ENCODE assay signal across 13 cellular contexts in the genomic region with DNA sequence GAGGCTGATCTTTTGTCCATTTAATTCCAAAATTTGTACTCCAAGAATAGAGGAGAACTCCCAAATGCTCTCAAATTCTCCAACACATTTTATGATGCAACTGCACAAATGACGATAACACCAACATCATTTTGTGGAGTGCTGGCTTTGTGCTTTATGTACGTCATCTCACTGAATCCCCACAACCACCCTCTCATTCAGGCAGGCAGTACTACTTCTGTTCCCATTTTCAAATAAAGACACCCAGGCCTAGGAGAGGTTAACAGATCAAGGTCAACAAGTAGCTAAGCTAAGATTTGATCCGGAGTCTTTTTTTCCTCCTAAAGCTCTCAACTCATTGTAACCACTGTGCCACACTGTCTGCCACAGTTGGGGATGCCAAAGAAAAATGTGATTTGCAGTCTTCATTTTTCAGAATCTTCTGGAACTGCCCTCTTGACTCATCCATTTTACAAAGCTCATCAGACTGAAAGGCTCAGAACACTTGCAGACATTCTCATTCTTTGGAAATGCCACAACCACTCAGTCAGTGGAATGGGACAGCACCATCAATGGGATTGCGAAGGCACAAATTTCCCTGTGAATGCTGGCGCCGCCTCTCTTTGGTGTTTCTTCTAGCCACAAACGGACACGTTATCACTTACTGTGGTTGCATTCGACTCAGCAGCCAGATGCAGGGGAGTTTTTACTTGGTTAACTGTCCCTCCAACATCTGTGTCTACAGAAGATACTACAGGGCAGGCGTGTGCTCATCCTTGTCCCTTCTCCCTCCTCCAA.
DNase-seq lines count a peak whose midpoint lies in the region; ATAC-seq, FAIRE-seq and TF ChIP-seq lines count a peak whose summit lies in the region.
"Had no signal": no experiment of that assay in that cellular context is flagged by ENCODE, and none has a peak within 500 bp of the region (broad histone marks: within the 10 kb centered on the region; RNA-seq: fewer than 3 reads in every experiment).

No MANE protein-coding gene starts in this region.

- H2AK5ac ChIP-seq in H1 (ENCODE audit: low read depth, low read length): no peak overlapping the region

- peaks cover 66% of the 10 kb centered on the region for H3K4me1 Mint-ChIP-seq in activated CD8-positive, alpha-beta memory T cell treated with anti-CD3 and anti-CD28 coated beads, Interleukin-2, amount 10 ng/mL, durations not matched to agents 7 days and 5 days

- no peak overlapping the region for H3K18ac ChIP-seq in H1 (ENCODE audit: extremely low read depth, low read length)

- H3K27ac ChIP-seq in OCI-LY1 (ENCODE audit: low read depth, low read length, poor library complexity, severe bottlenecking) (peak overlapping the region; percentile 72), H1 (ENCODE audit: low read depth, low read length) (no peak overlapping the region), left ventricle myocardium inferior (replicated peaks) (no peak overlapping the region)
- H3K27ac ChIP-seq: gastroesophageal sphincter, lower lobe of right lung had no signal

- H3K36me3 ChIP-seq in OCI-LY1 (ENCODE audit: insufficient read depth, low read length) (peaks cover 63% of the 10 kb centered on the region; the same call in 1 of the 2 replicates), H1 (ENCODE audit: control insufficient read depth in 2 of 4, insufficient read depth in 4 of 4, low read length in 3 of 4) (no peaks in the 10 kb centered on the region), left ventricle myocardium inferior (no peaks in the 10 kb centered on the region)
- H3K36me3 ChIP-seq: gastroesophageal sphincter, lower lobe of right lung had no signal

- H3K27ac Mint-ChIP-seq in activated CD8-positive, alpha-beta memory T cell treated with anti-CD3 and anti-CD28 coated beads, Interleukin-2, amount 10 ng/mL, durations not matched to agents 7 days and 5 days: peak overlapping the region; percentile 78

- H3K23ac ChIP-seq in H1 (ENCODE audit: insufficient read length): no peak overlapping the region

- no peak overlapping the region for H4K8ac ChIP-seq in H1 (ENCODE audit: extremely low read depth, insufficient read depth, low read length)

- H2AFZ ChIP-seq in OCI-LY1 (ENCODE audit: low read length) (no peak overlapping the region), H1 (ENCODE audit: low read length) (no peak overlapping the region)

- FAIRE-seq in H1 (lab: Jason Lieb, UNC): peak; percentile 42
- FAIRE-seq: TTC549 had no signal

- no peak overlapping the region for H2BK5ac ChIP-seq in H1 (ENCODE audit: low read depth, low read length)

- no peak overlapping the region for H2BK20ac ChIP-seq in H1 (ENCODE audit: low read length)

- ATAC-seq in activated CD8-positive, alpha-beta memory T cell treated with anti-CD3 and anti-CD28 coated beads, Interleukin-2, amount 10 ng/mL, durations not matched to agents 7 days and 5 days: no peak
- ATAC-seq in GM21526 (IDR thresholded peaks at IDR 0.05; ENCODE audit: low FRiP score, unreplicated experiment): no peak
- ATAC-seq: gastroesophageal sphincter, lower lobe of right lung had no signal

- H3K36me3 Mint-ChIP-seq in activated CD8-positive, alpha-beta memory T cell treated with anti-CD3 and anti-CD28 coated beads, Interleukin-2, amount 10 ng/mL, durations not matched to agents 7 days and 5 days: peaks cover 22% of the 10 kb centered on the region

- TF ChIP-seq RAD21 in H1 (IDR thresholded peaks at IDR 0.05 in 1 of 2, conservative IDR thresholded peaks at IDR 0.05 in 1 of 2; ENCODE audit: low read depth in 2 of 2, low read length in 2 of 2): no peak

- H3K14ac ChIP-seq in H1 (ENCODE audit: insufficient read length): no peak overlapping the region

- DNase-seq in activated CD8-positive, alpha-beta memory T cell treated with anti-CD3 and anti-CD28 coated beads, Interleukin-2, amount 10 ng/mL, durations not matched to agents 7 days and 5 days: peak; percentile 58
- DNase-seq in H1 (ENCODE audit: low read depth in 1 of 2, low spot score in 2 of 2) (no peak), T1000 (lab: John Stamatoyannopoulos, UW) (no peak), NCI-H1048 (lab: John Stamatoyannopoulos, UW) (no peak), left ventricle myocardium inferior (no peak)
- DNase-seq in stimulated activated CD8-positive, alpha-beta memory T cell treated with anti-CD3 and anti-CD28 coated beads, Interleukin-4, amount 100 ng/mL, for 24 hours (ENCODE audit: low read depth): peak; percentile 55
- DNase-seq: DMS53, lower lobe of right lung, NCI-H1417 had no signal

- TF ChIP-seq EP300 in H1 (IDR thresholded peaks at IDR 0.05; ENCODE audit: borderline replicate concordance in 1 of 2, low read depth in 2 of 2, low read length in 2 of 2): no peak

- CTCF ChIA-PET in activated CD8-positive, alpha-beta memory T cell treated with anti-CD3 and anti-CD28 coated beads, Interleukin-2, amount 10 ng/mL, durations not matched to agents 7 days and 5 days (lab: Charles Lee): interaction anchor here (1.6 kb wide), 1 partner anchor 138 kb away, joined by 4 read pairs; no protein-coding TSS in a partner anchor
- CTCF ChIA-PET in H1 (lab: Charles Lee; ENCODE audit: partially characterized antibody): no interaction called here

- no peak overlapping the region for H2BK15ac ChIP-seq in H1 (ENCODE audit: low read length)

- H4K20me1 ChIP-seq in OCI-LY1 (ENCODE audit: insufficient read depth, low read length) (0 out of 2 replicates have a peak, but pooled peaks cover 3% of the 10 kb centered on the region), H1 (replicated peaks in 1 of 2; ENCODE audit: control insufficient read depth in 1 of 2, insufficient read depth in 2 of 2, low read length in 2 of 2) (no peaks in the 10 kb centered on the region)

- no peak overlapping the region for H3K56ac ChIP-seq in H1 (replicated peaks; ENCODE audit: insufficient read length, low read depth, low read length)

- no peaks in the 10 kb centered on the region for H3K27me3 ChIP-seq in OCI-LY1 (ENCODE audit: insufficient read depth, low read length)
- no peaks in the 10 kb centered on the region for H3K27me3 ChIP-seq in H1 (replicated peaks in 1 of 4; ENCODE audit: control insufficient read depth in 3 of 4, extremely low read depth in 1 of 4, insufficient read depth in 3 of 4, low read length in 3 of 4)
- H3K27me3 ChIP-seq in left ventricle myocardium inferior (ENCODE audit: low read depth): no peaks in the 10 kb centered on the region
- H3K27me3 ChIP-seq: gastroesophageal sphincter had no signal

- H3K27me3 Mint-ChIP-seq in activated CD8-positive, alpha-beta memory T cell treated with anti-CD3 and anti-CD28 coated beads, Interleukin-2, amount 10 ng/mL, durations not matched to agents 7 days and 5 days: peaks cover 74% of the 10 kb centered on the region

- no peak overlapping the region for H3K4ac ChIP-seq in H1 (replicated peaks; ENCODE audit: insufficient read length, low read depth, low read length)

- H3K9ac ChIP-seq in OCI-LY1 (ENCODE audit: low read length): peak overlapping the region; percentile 27
- no peak overlapping the region for H3K9ac ChIP-seq in H1 (replicated peaks in 1 of 4; ENCODE audit: extremely low read depth in 1 of 4, low read depth in 3 of 4, low read length in 3 of 4)

- H3K9me3 ChIP-seq in OCI-LY1 (ENCODE audit: low read length) (no peaks in the 10 kb centered on the region), H1 (ENCODE audit: insufficient read depth in 2 of 2, low read depth in 1 of 2, low read length in 1 of 2) (no peaks in the 10 kb centered on the region), left ventricle myocardium inferior (replicated peaks) (no peaks in the 10 kb centered on the region)
- H3K9me3 ChIP-seq: gastroesophageal sphincter, lower lobe of right lung had no signal

- H2BK120ac ChIP-seq in H1 (replicated peaks; ENCODE audit: low read depth, low read length): no peak overlapping the region

- H3K4me3 ChIP-seq in OCI-LY1 (ENCODE audit: low read depth, low read length, poor library complexity, severe bottlenecking) (peak overlapping the region; percentile 50), H1 (ENCODE audit: extremely low read depth in 1 of 4, insufficient read depth in 2 of 4, low read depth in 3 of 4, low read length in 4 of 4) (no peak overlapping the region), left ventricle myocardium inferior (no peak overlapping the region)
- H3K4me3 ChIP-seq: gastroesophageal sphincter, lower lobe of right lung had no signal

- no peak overlapping the region for H4K5ac ChIP-seq in H1 (ENCODE audit: insufficient read length, low read depth, low read length)

- no peaks in the 10 kb centered on the region for H3K9me3 Mint-ChIP-seq in activated CD8-positive, alpha-beta memory T cell treated with anti-CD3 and anti-CD28 coated beads, Interleukin-2, amount 10 ng/mL, durations not matched to agents 7 days and 5 days (ENCODE audit: low read depth)

- H2BK12ac ChIP-seq in H1 (ENCODE audit: low read depth, low read length): no peak overlapping the region

- no peaks in the 10 kb centered on the region for H3K23me2 ChIP-seq in H1 (ENCODE audit: low read depth, low read length)

- POLR2A ChIA-PET in H1 (lab: Charles Lee; ENCODE audit: partially characterized antibody): no interaction called here

- H3K4me1 ChIP-seq in OCI-LY1 (ENCODE audit: insufficient read depth, low read length, severe bottlenecking) (peaks cover 100% of the 10 kb centered on the region), H1 (replicated peaks in 1 of 4; ENCODE audit: control insufficient read depth in 3 of 4, insufficient read depth in 4 of 4, low read length in 3 of 4) (no peaks in the 10 kb centered on the region), left ventricle myocardium inferior (no peaks in the 10 kb centered on the region)
- H3K4me1 ChIP-seq: lower lobe of right lung had no signal

- peak overlapping the region; percentile 74 for H3K4me3 Mint-ChIP-seq in activated CD8-positive, alpha-beta memory T cell treated with anti-CD3 and anti-CD28 coated beads, Interleukin-2, amount 10 ng/mL, durations not matched to agents 7 days and 5 days

- H3K79me2 ChIP-seq in OCI-LY1 (ENCODE audit: insufficient read depth, low read length) (peaks cover 98% of the 10 kb centered on the region), H1 (ENCODE audit: control insufficient read depth in 1 of 2, insufficient read depth in 2 of 2, low read length in 2 of 2) (no peaks in the 10 kb centered on the region)

- no peaks in the 10 kb centered on the region for H3K79me1 ChIP-seq in H1 (ENCODE audit: low read depth, low read length)

- no peaks in the 10 kb centered on the region for H3F3A ChIP-seq in OCI-LY1 (ENCODE audit: insufficient read depth, low read length)

- H3K9me2 ChIP-seq in OCI-LY1 (ENCODE audit: low read depth, low read length): no peaks in the 10 kb centered on the region

- TF ChIP-seq POLR2A in H1 (IDR thresholded peaks at IDR 0.05; ENCODE audit: control extremely low read depth in 1 of 2, low read depth in 2 of 2, low read length in 2 of 2): no peak

- intact Hi-C loops in left ventricle myocardium inferior (cut with micrococcal nuclease): no loop called here

- H3K4me2 ChIP-seq in OCI-LY1 (ENCODE audit: low read length) (peak overlapping the region; percentile 69), H1 (ENCODE audit: insufficient read depth in 1 of 2, low read depth in 2 of 2, low read length in 2 of 2) (no peak overlapping the region)

- no peak overlapping the region for H4K91ac ChIP-seq in H1 (replicated peaks; ENCODE audit: insufficient read length, low read length)

- WGBS in H1 (ENCODE audit: extremely low coverage in 1 of 2, insufficient coverage in 1 of 2, insufficient read length in 1 of 2, insufficient replicate concordance in 2 of 2, low coverage in 1 of 2, low lambda C conversion rate in 2 of 2, missing lambda C conversion rate in 1 of 2), 2 experiments: 82% methylated on average over 10 of the region's 10 CpGs; no CpG with 5 or more reads in 1 of the 2 experiments

- TF ChIP-seq CTCF in OCI-LY1 (IDR thresholded peaks at IDR 0.05; ENCODE audit: low read length) (no peak), H1 (IDR thresholded peaks at IDR 0.05; ENCODE audit: control extremely low read depth in 1 of 3, insufficient read depth in 1 of 3, low read depth in 1 of 3, low read length in 3 of 3) (no peak), left ventricle myocardium inferior (IDR thresholded peaks at IDR 0.05; ENCODE audit: borderline replicate concordance) (no peak)

Comparison
In these comparisons a context has a peak if more than half of its experiments do, and no peak if none do; other contexts are left out.
1. DNase-seq: peak in activated CD8-positive, alpha-beta memory T cell treated with anti-CD3 and anti-CD28 coated beads, Interleukin-2, amount 10 ng/mL, durations not matched to agents 7 days and 5 days (single experiment) and stimulated activated CD8-positive, alpha-beta memory T cell treated with anti-CD3 and anti-CD28 coated beads, Interleukin-4, amount 100 ng/mL, for 24 hours (single experiment); none in H1 (0 of 2), T1000 (single experiment), NCI-H1048 (single experiment) and left ventricle myocardium inferior (single experiment).